ENCODE assay signal across 24 cellular contexts in genomic region chr15:29135702-29136426, GRCh38.
"Had no signal": no experiment of that assay in that cellular context is flagged by ENCODE, and none has a peak within 500 bp of the region (broad histone marks: within the 10 kb centered on the region; RNA-seq: fewer than 3 reads in every experiment).

No MANE protein-coding gene starts in this region.

- H3K27ac ChIP-seq: prostate gland, right atrium auricular region, SJCRH30, thoracic aorta, VCaP had no signal

- H3K9me3 ChIP-seq: prostate gland, right atrium auricular region, SJCRH30, thoracic aorta had no signal

- H3K9me3 Mint-ChIP-seq: activated T-cell treated with anti-CD3 and anti-CD28 coated beads, Interleukin-2, amount 50 U/mL, for 24 hours; activated T-helper 17 cell treated with anti-CD3 and anti-CD28 coated beads, Interleukin-2, amount 50 U/mL, for 72 hours; immature natural killer cell; neural crest cell; T-cell; T-helper 2 cell treated with Interferon-gamma antibody and Interleukin-4, amounts not matched to agents 5 μg/mL and 100 μg/mL, for 36 hours; type B pancreatic cell had no signal

- H3K27ac Mint-ChIP-seq: activated naive CD8-positive, alpha-beta T cell; activated T-cell treated with anti-CD3 and anti-CD28 coated beads, Interleukin-2, amount 50 U/mL, for 24 hours; activated T-helper 17 cell treated with anti-CD3 and anti-CD28 coated beads, Interleukin-2, amount 50 U/mL, for 72 hours; immature natural killer cell; naive B cell; T-cell; T-helper 2 cell treated with Interferon-gamma antibody and Interleukin-4, amounts not matched to agents 5 μg/mL and 100 μg/mL, for 36 hours; type B pancreatic cell had no signal

- H3K27me3 ChIP-seq: right atrium auricular region, SJCRH30 had no signal

- H3K4me1 ChIP-seq: prostate gland, SJCRH30 had no signal

- ATAC-seq: activated T-helper 17 cell treated with anti-CD3 and anti-CD28 coated beads, Interleukin-2, amount 50 U/mL, for 72 hours; T-cell had no signal

- DNase-seq: activated CD8-positive, alpha-beta memory T cell treated with anti-CD3 and anti-CD28 coated beads for 24 hours; activated CD8-positive, alpha-beta memory T cell treated with anti-CD3 and anti-CD28 coated beads, Interleukin-2, amount 50 U/mL, for 4 hours; activated naive CD4-positive, alpha-beta T cell; activated T-cell treated with anti-CD3 and anti-CD28 coated beads, Interleukin-2, amount 50 U/mL, for 24 hours; amniotic stem cell; cerebellar nuclear complex; erythroblast; immature natural killer cell; mesendoderm; naive B cell; SJCRH30; small intestine; stimulated activated CD4-positive, alpha-beta T cell treated with anti-CD3 and anti-CD28 coated beads, Interleukin-15, amount 100 ng/mL, for 24 hours; stimulated activated naive CD4-positive, alpha-beta T cell; T-cell had no signal

- H3K4me3 Mint-ChIP-seq: activated naive CD8-positive, alpha-beta T cell; activated T-cell treated with anti-CD3 and anti-CD28 coated beads, Interleukin-2, amount 50 U/mL, for 24 hours; activated T-helper 17 cell treated with anti-CD3 and anti-CD28 coated beads, Interleukin-2, amount 50 U/mL, for 72 hours; immature natural killer cell; naive B cell; neural crest cell; T-cell; T-helper 2 cell treated with Interferon-gamma antibody and Interleukin-4, amounts not matched to agents 5 μg/mL and 100 μg/mL, for 36 hours; type B pancreatic cell had no signal

- H3K36me3 ChIP-seq: prostate gland, right atrium auricular region, SJCRH30, thoracic aorta had no signal

- H3K4me3 ChIP-seq: prostate gland, right atrium auricular region, SJCRH30, thoracic aorta had no signal
